17 cellular contexts compared by ENCODE assay signal in the genomic region with DNA sequence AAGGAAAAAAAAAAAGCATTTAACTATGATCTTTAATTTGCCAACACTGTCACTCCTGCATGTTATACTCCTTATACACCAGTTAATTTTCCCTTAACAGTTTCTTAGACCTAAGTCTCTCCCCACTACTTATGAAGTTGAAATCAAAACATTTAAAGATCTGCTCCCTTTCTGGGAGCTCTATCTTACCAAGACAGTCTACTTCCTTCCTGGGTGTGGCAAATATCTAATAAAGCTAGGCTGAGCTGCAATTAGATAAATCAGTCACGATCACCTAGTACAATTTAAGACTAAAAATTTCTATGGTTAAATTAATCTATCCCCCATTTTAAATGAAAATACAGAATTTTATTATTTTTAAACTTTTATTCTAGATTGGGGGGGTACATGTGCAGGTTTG.
"Had no signal": no experiment of that assay in that cellular context is flagged by ENCODE, and none has a peak within 500 bp of the region (broad histone marks: within the 10 kb centered on the region; RNA-seq: fewer than 3 reads in every experiment).

No MANE protein-coding gene starts in this region.

- ATAC-seq: esophagus mucosa; left cardiac atrium; lower lobe of right lung; stimulated activated naive CD8-positive, alpha-beta T cell treated with anti-CD3 and anti-CD28 coated beads, Interleukin-15, Interleukin-2, amounts not matched to agents 100 U/mL and 50 U/mL, for 24 hours had no signal

- H3K27ac ChIP-seq: lower lobe of right lung, SJSA1, upper lobe of left lung had no signal

- H3K9me3 Mint-ChIP-seq: brain, nephron had no signal

- DNase-seq: activated CD4-positive, alpha-beta T cell treated with anti-CD3 and anti-CD28 coated beads for 48 hours; activated gamma-delta T cell treated with Interleukin-2 at 50 U/mL for 16 hours; activated T-cell treated with anti-CD3 and anti-CD28 coated beads, Interleukin-2, amount 50 U/mL, for 48 hours; amniotic stem cell; cerebellar nuclear complex; dermis blood vessel endothelial cell; left cardiac atrium; lower lobe of right lung; stimulated activated CD4-positive, alpha-beta T cell treated with anti-CD3 and anti-CD28 coated beads, Interleukin-12 subunit alpha, Interleukin-12 subunit beta, amount 100 ng/mL, for 4 hours; stimulated activated naive CD8-positive, alpha-beta T cell treated with anti-CD3 and anti-CD28 coated beads, Interleukin-15, Interleukin-2, amounts not matched to agents 100 U/mL and 50 U/mL, for 24 hours; SW 1271; T-helper 9 cell; upper lobe of left lung had no signal

- H3K4me3 Mint-ChIP-seq: brain, nephron had no signal

- H3K4me1 ChIP-seq: SJSA1 had no signal

- H3K27me3 Mint-ChIP-seq: brain had no signal

- H3K27ac Mint-ChIP-seq: nephron had no signal

- H3K9me3 ChIP-seq: lower lobe of right lung, SJSA1, upper lobe of left lung had no signal

- H3K27me3 ChIP-seq: SJSA1, upper lobe of left lung had no signal

- H3K4me3 ChIP-seq: lower lobe of right lung, SJSA1, upper lobe of left lung had no signal
